Comparison of ENCODE assay signal across 16 cellular contexts in the genomic region with DNA sequence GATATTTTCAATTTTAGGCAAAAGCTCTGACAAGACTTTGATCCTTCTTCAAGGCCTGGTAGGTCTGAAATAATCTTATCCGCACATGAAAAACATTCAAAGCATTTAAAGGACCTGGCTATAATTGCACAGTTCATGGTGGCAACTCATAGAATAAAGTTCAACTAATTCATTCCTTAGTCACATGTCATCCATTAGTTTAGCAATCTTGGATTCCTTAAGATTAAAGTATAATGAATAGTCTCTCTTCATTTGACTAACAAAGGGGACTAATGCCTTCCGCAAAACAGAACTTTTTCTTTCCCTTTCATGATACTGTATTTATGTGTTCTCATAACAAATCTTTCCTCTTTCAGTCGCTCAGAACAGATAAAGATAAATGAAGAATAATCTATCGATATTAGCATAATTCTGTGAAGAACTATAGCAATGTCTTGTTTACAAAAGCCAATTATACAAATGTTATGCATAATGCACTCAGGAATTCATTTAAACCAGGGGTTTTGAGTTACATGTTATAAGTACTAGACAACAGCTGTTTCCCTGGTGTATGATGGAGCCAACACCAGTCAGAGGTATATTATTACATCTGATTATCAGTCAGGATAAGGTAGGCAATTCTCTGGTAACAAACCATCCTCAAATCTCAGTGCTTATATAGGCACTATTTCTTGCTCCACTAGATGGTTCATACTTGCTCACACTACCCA.
"Had no signal": no experiment of that assay in that cellular context is flagged by ENCODE, and none has a peak within 500 bp of the region (broad histone marks: within the 10 kb centered on the region; RNA-seq: fewer than 3 reads in every experiment).

No MANE protein-coding gene starts in this region.

- H3K9me3 ChIP-seq: thoracic aorta had no signal

- H3K36me3 Mint-ChIP-seq: activated naive CD4-positive, alpha-beta T cell treated with anti-CD3 and anti-CD28 coated beads, Interleukin-2, amount 10 ng/mL, durations not matched to agents 7 days and 5 days had no signal

- DNase-seq: activated B cell treated with CpG ODN at 0.5 μM for 24 hours; activated CD4-positive, alpha-beta T cell treated with anti-CD3 and anti-CD28 coated beads, Interleukin-2, amount 10 ng/mL, durations not matched to agents 7 days and 5 days; activated CD8-positive, alpha-beta memory T cell treated with anti-CD3 and anti-CD28 coated beads for 24 hours; activated naive CD4-positive, alpha-beta T cell treated with anti-CD3 and anti-CD28 coated beads, Interleukin-2, amount 10 ng/mL, durations not matched to agents 7 days and 5 days; caudate nucleus; effector memory CD4-positive, alpha-beta T cell; left cardiac atrium; nephron progenitor cell; stimulated activated CD4-positive, alpha-beta T cell treated with anti-CD3 and anti-CD28 coated beads, Interleukin-4, amount 100 ng/mL, for 1 hour; stimulated activated naive CD8-positive, alpha-beta T cell treated with anti-CD3 and anti-CD28 coated beads, Interleukin-15, amount 100 ng/mL, for 72 hours; T-helper 2 cell had no signal

- H3K36me3 ChIP-seq: thoracic aorta had no signal

- H3K4me3 ChIP-seq: coronary artery, lung, thoracic aorta had no signal

- H3K9me3 Mint-ChIP-seq: activated B cell treated with CpG ODN at 0.5 μM for 24 hours; activated CD4-positive, alpha-beta T cell treated with anti-CD3 and anti-CD28 coated beads, Interleukin-2, amount 10 ng/mL, durations not matched to agents 7 days and 5 days; activated naive CD4-positive, alpha-beta T cell treated with anti-CD3 and anti-CD28 coated beads, Interleukin-2, amount 10 ng/mL, durations not matched to agents 7 days and 5 days; activated T-helper 2 cell treated with anti-CD3 and anti-CD28 coated beads, Interferon-gamma antibody, Interleukin-2, Interleukin-4, amounts not matched to agents 10 μg/mL and 5 μg/mL and 100 μg/mL, durations not matched to agents 14 hours and 24 hours and 36 hours had no signal

- ATAC-seq: left cardiac atrium; stimulated activated naive CD8-positive, alpha-beta T cell treated with anti-CD3 and anti-CD28 coated beads, Interleukin-15, amount 100 ng/mL, for 72 hours had no signal

- H3K27ac Mint-ChIP-seq: activated B cell treated with CpG ODN at 0.5 μM for 24 hours; activated CD4-positive, alpha-beta T cell treated with anti-CD3 and anti-CD28 coated beads, Interleukin-2, amount 10 ng/mL, durations not matched to agents 7 days and 5 days; activated naive CD4-positive, alpha-beta T cell treated with anti-CD3 and anti-CD28 coated beads, Interleukin-2, amount 10 ng/mL, durations not matched to agents 7 days and 5 days; activated T-helper 2 cell treated with anti-CD3 and anti-CD28 coated beads, Interferon-gamma antibody, Interleukin-2, Interleukin-4, amounts not matched to agents 10 μg/mL and 5 μg/mL and 100 μg/mL, durations not matched to agents 14 hours and 24 hours and 36 hours; nephron progenitor cell; stimulated activated naive CD8-positive, alpha-beta T cell treated with anti-CD3 and anti-CD28 coated beads, Interleukin-15, amount 100 ng/mL, for 72 hours had no signal

- H3K4me3 Mint-ChIP-seq: activated B cell treated with CpG ODN at 0.5 μM for 24 hours; activated CD4-positive, alpha-beta T cell treated with anti-CD3 and anti-CD28 coated beads, Interleukin-2, amount 10 ng/mL, durations not matched to agents 7 days and 5 days; activated naive CD4-positive, alpha-beta T cell treated with anti-CD3 and anti-CD28 coated beads, Interleukin-2, amount 10 ng/mL, durations not matched to agents 7 days and 5 days; nephron progenitor cell; stimulated activated naive CD8-positive, alpha-beta T cell treated with anti-CD3 and anti-CD28 coated beads, Interleukin-15, amount 100 ng/mL, for 72 hours had no signal

- H3K4me1 Mint-ChIP-seq: nephron progenitor cell had no signal

- FAIRE-seq: urothelium cell line had no signal

- H3K27ac ChIP-seq: coronary artery, thoracic aorta had no signal
